In genomic region chr3:10834951-10835350, GRCh38 we compare ENCODE assay signal across 30 cellular contexts. TPM values are rescaled to one million over a fixed set of nuclear protein-coding genes. Genes with fewer than 3 reads are reported as not detected.
DNase-seq lines count a peak whose midpoint lies in the region; ATAC-seq, FAIRE-seq and TF ChIP-seq lines count a peak whose summit lies in the region.
"Had no signal": no experiment of that assay in that cellular context is flagged by ENCODE, and none has a peak within 500 bp of the region (broad histone marks: within the 10 kb centered on the region; RNA-seq: fewer than 3 reads in every experiment).

No MANE protein-coding gene starts in this region.

- FAIRE-seq in bronchial epithelial cell (lab: Jason Lieb, UNC) (peak; percentile 91), H1 (lab: Jason Lieb, UNC) (no peak)
- FAIRE-seq: A204.1, GM12878, GM12892, GM18507 had no signal

- H3K4ac ChIP-seq in H1 (replicated peaks; ENCODE audit: insufficient read length, low read depth, low read length): no peak overlapping the region

- H3K9ac ChIP-seq in BLaER1 (peak overlapping the region; percentile 60; the same call in 1 of the 2 replicates), H1 (replicated peaks in 1 of 4; ENCODE audit: extremely low read depth in 1 of 4, low read depth in 3 of 4, low read length in 3 of 4) (no peak overlapping the region)
- peak overlapping the region in 7 of 11 experiments; percentile 28 to 65 (median 55); a peak in 12 of 22 replicates for H3K9ac ChIP-seq in BLaER1 treated with 17β-estradiol and CSF1 and Interleukin-3, amounts not matched to agents 10 nM and 100 nM

- H3K4me3 Mint-ChIP-seq in endothelial cell (ENCODE audit: unreplicated experiment): no peak overlapping the region
- H3K4me3 Mint-ChIP-seq: CD14-positive monocyte; CD4-positive, CD25-positive, alpha-beta regulatory T cell; CD8-positive, alpha-beta memory T cell had no signal

- H4K5ac ChIP-seq in H1 (ENCODE audit: insufficient read length, low read depth, low read length): no peak overlapping the region

- TF ChIP-seq RAD21 in H1 (IDR thresholded peaks at IDR 0.05 in 1 of 2, conservative IDR thresholded peaks at IDR 0.05 in 1 of 2; ENCODE audit: low read depth in 2 of 2, low read length in 2 of 2): no peak

- no peaks in the 10 kb centered on the region for H3K4me1 Mint-ChIP-seq in endothelial cell (ENCODE audit: unreplicated experiment)
- H3K4me1 Mint-ChIP-seq: CD14-positive monocyte; CD4-positive, alpha-beta memory T cell; CD4-positive, CD25-positive, alpha-beta regulatory T cell; CD8-positive, alpha-beta memory T cell had no signal

- H2BK15ac ChIP-seq in H1 (ENCODE audit: low read length): no peak overlapping the region

- ATAC-seq in HG02610 (IDR thresholded peaks at IDR 0.05; ENCODE audit: unreplicated experiment): no peak
- ATAC-seq: GM12878 had no signal

- H3K4me3 ChIP-seq in BLaER1: no peak overlapping the region
- H3K4me3 ChIP-seq in BLaER1 treated with 17β-estradiol and CSF1 and Interleukin-3, amounts not matched to agents 10 nM and 100 nM: 0 out of 20 replicates have a peak overlapping the region, but pooled peaks of 1 of the 10 experiments have one; percentile 9
- H3K4me3 ChIP-seq in bronchial epithelial cell (ENCODE audit: low read depth, low read length): no peak overlapping the region
- H3K4me3 ChIP-seq in H1 (ENCODE audit: extremely low read depth in 1 of 4, insufficient read depth in 2 of 4, low read depth in 3 of 4, low read length in 4 of 4): no peak overlapping the region
- H3K4me3 ChIP-seq in sigmoid colon: no peak overlapping the region
- H3K4me3 ChIP-seq: GM12878 had no signal

- no peak overlapping the region for H3K27ac Mint-ChIP-seq in endothelial cell (ENCODE audit: unreplicated experiment)
- H3K27ac Mint-ChIP-seq: CD14-positive monocyte; CD4-positive, alpha-beta memory T cell; CD4-positive, CD25-positive, alpha-beta regulatory T cell had no signal

- H2AFZ ChIP-seq in H1 (ENCODE audit: low read length): no peak overlapping the region

- no peak overlapping the region for H3K23ac ChIP-seq in H1 (ENCODE audit: insufficient read length)

- no peaks in the 10 kb centered on the region for H3K27me3 ChIP-seq in BLaER1
- H3K27me3 ChIP-seq in BLaER1 treated with 17β-estradiol and CSF1 and Interleukin-3, amounts not matched to agents 10 nM and 100 nM: no peaks in the 10 kb centered on the region
- H3K27me3 ChIP-seq in bronchial epithelial cell (ENCODE audit: control insufficient read depth, insufficient read depth, low read length): no peaks in the 10 kb centered on the region
- H3K27me3 ChIP-seq in H1 (replicated peaks in 1 of 4; ENCODE audit: control insufficient read depth in 3 of 4, extremely low read depth in 1 of 4, insufficient read depth in 3 of 4, low read length in 3 of 4): no peaks in the 10 kb centered on the region; a peak in 1 of 7 replicates
- H3K27me3 ChIP-seq in sigmoid colon: peaks cover 0 to 20% (median 0%) of the 10 kb centered on the region in 3 donors
- H3K27me3 ChIP-seq: BE2C had no signal

- WGBS in H1 (ENCODE audit: extremely low coverage in 1 of 2, insufficient coverage in 1 of 2, insufficient read length in 1 of 2, insufficient replicate concordance in 2 of 2, low coverage in 1 of 2, low lambda C conversion rate in 2 of 2, missing lambda C conversion rate in 1 of 2), 2 experiments: 83% methylated on average over 8 of the region's 10 CpGs; no CpG with 5 or more reads in 1 of the 2 experiments
- 75 to 86% methylated on average over 10 of the region's 10 CpGs for WGBS in sigmoid colon, 2 donors

- CTCF ChIA-PET in H1 (lab: Charles Lee; ENCODE audit: partially characterized antibody): interaction anchor here (0.8 to 5.5 kb wide), 17 partner anchors 8 to 225 kb away, joined by 3 to 24 read pairs (median 5); no protein-coding TSS in a partner anchor

- H3K18ac ChIP-seq in H1 (ENCODE audit: extremely low read depth, low read length): no peak overlapping the region

- H3K56ac ChIP-seq in H1 (replicated peaks; ENCODE audit: insufficient read length, low read depth, low read length): no peak overlapping the region

- TF ChIP-seq CTCF in bronchial epithelial cell (IDR thresholded peaks at IDR 0.05; ENCODE audit: insufficient read depth, low read length, severe bottlenecking): no peak
- no peak for TF ChIP-seq CTCF in H1 (IDR thresholded peaks at IDR 0.05; ENCODE audit: control extremely low read depth in 1 of 3, insufficient read depth in 1 of 3, low read depth in 1 of 3, low read length in 3 of 3)
- no peak for TF ChIP-seq CTCF in endothelial cell (IDR thresholded peaks at IDR 0.05; ENCODE audit: unreplicated experiment)
- no peak for TF ChIP-seq CTCF in sigmoid colon (IDR thresholded peaks at IDR 0.05)

- peaks cover 70% of the 10 kb centered on the region for H3K4me1 ChIP-seq in BLaER1
- H3K4me1 ChIP-seq in BLaER1 treated with 17β-estradiol and CSF1 and Interleukin-3, amounts not matched to agents 10 nM and 100 nM: peaks cover 25 to 71% (median 64%) of the 10 kb centered on the region in 10 experiments
- peaks cover 0 to 2% (median 0%) of the 10 kb centered on the region in 4 experiments; a peak in 1 of 7 replicates for H3K4me1 ChIP-seq in H1 (replicated peaks in 1 of 4; ENCODE audit: control insufficient read depth in 3 of 4, insufficient read depth in 4 of 4, low read length in 3 of 4)
- no peaks in the 10 kb centered on the region for H3K4me1 ChIP-seq in sigmoid colon
- H3K4me1 ChIP-seq: BE2C had no signal

- 0 out of 2 replicates have a peak overlapping the region, but pooled peaks have one; percentile 68 for H2BK12ac ChIP-seq in H1 (ENCODE audit: low read depth, low read length)

- peak overlapping the region; percentile 74 for H3K27ac ChIP-seq in BLaER1
- peak overlapping the region in 8 of 11 experiments; percentile 53 to 77 (median 66); a peak in 15 of 22 replicates for H3K27ac ChIP-seq in BLaER1 treated with 17β-estradiol and CSF1 and Interleukin-3, amounts not matched to agents 10 nM and 100 nM
- no peak overlapping the region for H3K27ac ChIP-seq in H1 (ENCODE audit: low read depth, low read length)
- no peak overlapping the region for H3K27ac ChIP-seq in sigmoid colon

- no peak for TF ChIP-seq POLR2A in H1 (IDR thresholded peaks at IDR 0.05; ENCODE audit: control extremely low read depth in 1 of 2, low read depth in 2 of 2, low read length in 2 of 2)
- TF ChIP-seq POLR2A in sigmoid colon (IDR thresholded peaks at IDR 0.05): no peak

- H4K20me1 ChIP-seq in BLaER1 (no peaks in the 10 kb centered on the region), H1 (replicated peaks in 1 of 2; ENCODE audit: control insufficient read depth in 1 of 2, insufficient read depth in 2 of 2, low read length in 2 of 2) (no peaks in the 10 kb centered on the region)
- no peaks in the 10 kb centered on the region for H4K20me1 ChIP-seq in BLaER1 treated with 17β-estradiol and CSF1 and Interleukin-3, amounts not matched to agents 10 nM and 100 nM

- H3K4me2 ChIP-seq in BLaER1 (peak overlapping the region; percentile 66), H1 (ENCODE audit: insufficient read depth in 1 of 2, low read depth in 2 of 2, low read length in 2 of 2) (no peak overlapping the region)
- peak overlapping the region; percentile 25 to 94 (median 86) for H3K4me2 ChIP-seq in BLaER1 treated with 17β-estradiol and CSF1 and Interleukin-3, amounts not matched to agents 10 nM and 100 nM

- H3K14ac ChIP-seq in H1 (ENCODE audit: insufficient read length): no peak overlapping the region

- no peak overlapping the region for H2AK5ac ChIP-seq in H1 (ENCODE audit: low read depth, low read length)

- H3K79me2 ChIP-seq in H1 (ENCODE audit: control insufficient read depth in 1 of 2, insufficient read depth in 2 of 2, low read length in 2 of 2): no peaks in the 10 kb centered on the region

- H4K8ac ChIP-seq in H1 (ENCODE audit: extremely low read depth, insufficient read depth, low read length): no peak overlapping the region

- TF ChIP-seq EP300 in H1 (IDR thresholded peaks at IDR 0.05; ENCODE audit: borderline replicate concordance in 1 of 2, low read depth in 2 of 2, low read length in 2 of 2) (no peak), sigmoid colon (IDR thresholded peaks at IDR 0.05) (no peak)

- H4K91ac ChIP-seq in H1 (replicated peaks; ENCODE audit: insufficient read length, low read length): no peak overlapping the region

- no peaks in the 10 kb centered on the region for H3K79me1 ChIP-seq in H1 (ENCODE audit: low read depth, low read length)

- H3K27me3 Mint-ChIP-seq in endothelial cell (ENCODE audit: unreplicated experiment): peaks cover 8% of the 10 kb centered on the region

- no peaks in the 10 kb centered on the region for H3K9me3 Mint-ChIP-seq in endothelial cell (ENCODE audit: unreplicated experiment)
- H3K9me3 Mint-ChIP-seq: CD4-positive, alpha-beta memory T cell had no signal

- no peak overlapping the region for H2BK5ac ChIP-seq in H1 (ENCODE audit: low read depth, low read length)

- POLR2A ChIA-PET in H1 (lab: Charles Lee; ENCODE audit: partially characterized antibody): no interaction called here

- no peak for DNase-seq in bronchial epithelial cell (ENCODE audit: low read depth)
- DNase-seq in H1 (ENCODE audit: low read depth in 1 of 2, low spot score in 2 of 2): no peak
- no peak for DNase-seq in endothelial cell (ENCODE audit: low spot score)
- DNase-seq in sigmoid colon: no peak
- DNase-seq: 8988T; ACHN; BE2C; C1 segment of cervical spinal cord; CD4-positive, alpha-beta memory T cell; CD4-positive, CD25-positive, alpha-beta regulatory T cell; CD8-positive, alpha-beta memory T cell; COR-L47; DMS 273 treated with DMSO at 0.1 percent for 48 hours; DMS153; DMS53; DMS79; DND-41; EL; GDM1 had no signal

- H3K9me3 ChIP-seq in BLaER1: no peaks in the 10 kb centered on the region
- no peaks in the 10 kb centered on the region for H3K9me3 ChIP-seq in BLaER1 treated with 17β-estradiol and CSF1 and Interleukin-3, amounts not matched to agents 10 nM and 100 nM (replicated peaks in 1 of 11)
- H3K9me3 ChIP-seq in H1 (ENCODE audit: insufficient read depth in 2 of 2, low read depth in 1 of 2, low read length in 1 of 2): no peaks in the 10 kb centered on the region
- no peaks in the 10 kb centered on the region for H3K9me3 ChIP-seq in sigmoid colon
- H3K9me3 ChIP-seq: BE2C had no signal

- no peak overlapping the region for H2BK20ac ChIP-seq in H1 (ENCODE audit: low read length)

- H3K36me3 Mint-ChIP-seq in endothelial cell (ENCODE audit: low read depth, unreplicated experiment): peaks cover 3% of the 10 kb centered on the region
- H3K36me3 Mint-ChIP-seq: CD14-positive monocyte; CD4-positive, alpha-beta memory T cell; CD4-positive, CD25-positive, alpha-beta regulatory T cell had no signal

- intact Hi-C loops in sigmoid colon (cut with DNase I): no loop called here

- H3K23me2 ChIP-seq in H1 (ENCODE audit: low read depth, low read length): no peaks in the 10 kb centered on the region

- H3K36me3 ChIP-seq in BLaER1: no peaks in the 10 kb centered on the region
- H3K36me3 ChIP-seq in BLaER1 treated with 17β-estradiol and CSF1 and Interleukin-3, amounts not matched to agents 10 nM and 100 nM: no peaks in the 10 kb centered on the region
- H3K36me3 ChIP-seq in bronchial epithelial cell (ENCODE audit: control insufficient read depth, insufficient read depth, low read length): no peaks in the 10 kb centered on the region
- no peaks in the 10 kb centered on the region for H3K36me3 ChIP-seq in H1 (ENCODE audit: control insufficient read depth in 2 of 4, insufficient read depth in 4 of 4, low read length in 3 of 4)
- no peaks in the 10 kb centered on the region for H3K36me3 ChIP-seq in sigmoid colon
- H3K36me3 ChIP-seq: BE2C had no signal

- H2BK120ac ChIP-seq in H1 (replicated peaks; ENCODE audit: low read depth, low read length): no peak overlapping the region

RNA-seq across cellular contexts. Expression of gene SLC6A11, which starts 18.9 kb away (rescaled TPM):
- total RNA-seq in bronchial epithelial cell: 3.2 and 3.5 TPM in 2 replicates
- 0.78 and 0.88 TPM in 2 replicates for total RNA-seq in H1 (2021; fragmentation: NEBNext Ultra II Directional; extraction: Animal tissue kit (Norgen Biotek cat#: 25700))
- 1.3 and 1.5 TPM in 2 replicates for polyA plus RNA-seq in H1 (2011; rRNA removed)
- polyA plus RNA-seq in H1 (2011; cell fraction: cytosol; rRNA removed): 1.1 TPM
- polyA plus RNA-seq in H1 (2011; cell fraction: nucleus; rRNA removed): 2.3 TPM
- polyA plus RNA-seq in H1 (2012, experiment 1 of 2): 0.78 to 1.3 TPM (median 1.1 TPM) in 4 replicates
- 0.51 TPM for polyA plus RNA-seq in H1 (2012, experiment 2 of 2)
- polyA plus RNA-seq in H1 (2013, experiment 1 of 2): 0.67 TPM
- polyA plus RNA-seq in H1 (2013, experiment 2 of 2): 0.64 TPM
- polyA minus RNA-seq in H1 (2011; rRNA and poly(A)+ RNA removed): 0.73 and 1.4 TPM in 2 replicates
- polyA minus RNA-seq in H1 (2011; cell fraction: cytosol; rRNA and poly(A)+ RNA removed): 0.29 TPM
- 1.6 TPM for polyA minus RNA-seq in H1 (2011; cell fraction: nucleus; rRNA and poly(A)+ RNA removed)
- 0.15 TPM for total RNA-seq in endothelial cell (ENCODE audit: unreplicated experiment)
- total RNA-seq in sigmoid colon: under 1 TPM in 1 of 4 donors, not detected in 3; 0.14 TPM
- polyA plus RNA-seq in sigmoid colon: under 1 TPM in 1 of 3 donors, not detected in 2; 0.03 TPM
- total RNA-seq: A673; CD4-positive, alpha-beta memory T cell; CD4-positive, CD25-positive, alpha-beta regulatory T cell; CD8-positive, alpha-beta memory T cell; G401; GM12878 had no signal
- polyA plus RNA-seq: AG04450; CD14-positive monocyte; CD4-positive, alpha-beta memory T cell; CD4-positive, CD25-positive, alpha-beta regulatory T cell; CD8-positive, alpha-beta memory T cell; GM12878 had no signal

Comparison
In these comparisons a context has a peak if more than half of its experiments do, and no peak if none do; other contexts are left out.
1. H3K27ac ChIP-seq: peak in BLaER1 (single experiment) and BLaER1 treated with 17β-estradiol and CSF1 and Interleukin-3, amounts not matched to agents 10 nM and 100 nM (8 of 11); none in H1 (single experiment) and sigmoid colon (0 of 4).
2. H3K4me2 ChIP-seq: peak in BLaER1 (single experiment) and BLaER1 treated with 17β-estradiol and CSF1 and Interleukin-3, amounts not matched to agents 10 nM and 100 nM (11 of 11); none in H1 (0 of 2).
3. H3K9ac ChIP-seq: peak in BLaER1 (single experiment) and BLaER1 treated with 17β-estradiol and CSF1 and Interleukin-3, amounts not matched to agents 10 nM and 100 nM (7 of 11); none in H1 (0 of 4).